10 cellular contexts compared by ENCODE assay signal in the genomic region with DNA sequence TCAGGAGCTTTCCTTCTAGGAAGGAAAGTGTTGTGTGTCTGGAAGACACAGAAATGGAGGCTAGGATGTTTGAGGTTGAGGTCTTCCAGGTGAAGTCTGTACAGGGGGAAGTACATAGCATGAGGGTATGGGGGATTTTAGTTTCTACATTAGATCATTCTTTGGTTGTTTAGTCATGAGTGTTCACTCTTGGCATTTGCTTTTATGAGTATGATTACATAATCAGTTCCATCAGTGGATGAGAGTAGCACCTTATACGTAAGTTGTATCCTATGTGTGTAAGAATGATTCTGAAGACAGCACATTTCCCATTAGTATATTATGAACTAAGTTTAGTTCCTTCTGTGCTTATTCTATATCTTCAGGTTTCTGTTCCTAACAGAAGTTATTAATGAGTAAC. TPM values are rescaled to one million over a fixed set of nuclear protein-coding genes. Genes with fewer than 3 reads are reported as not detected.
A peak's percentile ranks its signal among the peaks of the same experiment; 100 is the strongest.
DNase-seq lines count a peak whose midpoint lies in the region; ATAC-seq, FAIRE-seq and TF ChIP-seq lines count a peak whose summit lies in the region.
"Had no signal": no experiment of that assay in that cellular context is flagged by ENCODE, and none has a peak within 500 bp of the region (broad histone marks: within the 10 kb centered on the region; RNA-seq: fewer than 3 reads in every experiment).

No MANE protein-coding gene starts in this region.

- H3K9me3 ChIP-seq in Panc1 (ENCODE audit: control insufficient read depth, insufficient read depth, low read depth, low read length), result peaks cover 9% of the 10 kb centered on the region; the same call in 1 of the 2 replicates

- TF ChIP-seq CTCF in Panc1 (IDR thresholded peaks at IDR 0.05) (no peak), D721Med (IDR thresholded peaks at IDR 0.05; ENCODE audit: insufficient read depth, missing control alignments) (no peak)

- H3K27me3 Mint-ChIP-seq in activated T-cell treated with anti-CD3 and anti-CD28 coated beads, Interleukin-2, amount 50 U/mL, for 24 hours, result peaks cover 16% of the 10 kb centered on the region
- H3K27me3 Mint-ChIP-seq in stimulated activated naive CD8-positive, alpha-beta T cell treated with anti-CD3 and anti-CD28 coated beads, Interleukin-15, amount 100 ng/mL, for 72 hours, result peaks cover 11% of the 10 kb centered on the region

- CTCF ChIA-PET in Panc1 (lab: Charles Lee), result no interaction called here

- no peak for FAIRE-seq in D721Med (lab: Jason Lieb, UNC)

- no peak overlapping the region for H3K27ac ChIP-seq in Panc1 (ENCODE audit: low read length)

- in situ Hi-C loops in Panc1 (cut with HindIII; ENCODE audit: low pct_unique_long_range_greater_than_20kb, low sequenced_read_pairs), result no loop called here

- H3K4me3 Mint-ChIP-seq in activated T-cell treated with anti-CD3 and anti-CD28 coated beads, Interleukin-2, amount 50 U/mL, for 24 hours, result peak overlapping the region; percentile 83
- peak overlapping the region; percentile 91 to 92 for H3K4me3 Mint-ChIP-seq in stimulated activated naive CD8-positive, alpha-beta T cell treated with anti-CD3 and anti-CD28 coated beads, Interleukin-15, amount 100 ng/mL, for 72 hours

- DNase-seq in activated T-cell treated with anti-CD3 and anti-CD28 coated beads, Interleukin-2, amount 50 U/mL, for 24 hours, result no peak
- no peak for DNase-seq in activated T-cell treated with anti-CD3 and anti-CD28 coated beads, Interleukin-2, amount 50 U/mL, for 48 hours
- DNase-seq in Panc1 (ENCODE audit: low read depth, low spot score), result no peak
- DNase-seq in fibroblast of peridontal ligament (ENCODE audit: extremely low read depth), result peak; percentile 11
- peak; percentile 16 to 18 for DNase-seq in stimulated activated naive CD8-positive, alpha-beta T cell treated with anti-CD3 and anti-CD28 coated beads, Interleukin-15, amount 100 ng/mL, for 72 hours
- no peak for DNase-seq in stimulated activated CD4-positive, alpha-beta T cell treated with anti-CD3 and anti-CD28 coated beads, Interleukin-2, amount 100 ng/mL, for 24 hours
- no peak for DNase-seq in C1 segment of cervical spinal cord (lab: John Stamatoyannopoulos, UW)
- no peak for DNase-seq in D721Med (ENCODE audit: insufficient read length, low spot score)
- DNase-seq: activated CD4-positive, alpha-beta T cell treated with anti-CD3 and anti-CD28 coated beads, Interleukin-2, amount 50 U/mL, for 4 hours had no signal

- no TSS peak for BruUV-seq in Panc1 (replicated peaks; lab: Mats Ljungman, UMichigan)

- H3K4me3 ChIP-seq in Panc1 (ENCODE audit: low read depth in 2 of 2, low read length in 2 of 2), result peak overlapping the region; percentile 67 to 71; a peak in 2 of 4 replicates

- ATAC-seq in Panc1, result no peak
- peak; percentile 62 for ATAC-seq in stimulated activated naive CD8-positive, alpha-beta T cell treated with anti-CD3 and anti-CD28 coated beads, Interleukin-15, amount 100 ng/mL, for 72 hours
- ATAC-seq: left lobe of liver had no signal

- peak overlapping the region; percentile 89 for H3K27ac Mint-ChIP-seq in activated T-cell treated with anti-CD3 and anti-CD28 coated beads, Interleukin-2, amount 50 U/mL, for 24 hours
- H3K27ac Mint-ChIP-seq in stimulated activated naive CD8-positive, alpha-beta T cell treated with anti-CD3 and anti-CD28 coated beads, Interleukin-15, amount 100 ng/mL, for 72 hours, result peak overlapping the region; percentile 97

- H3K27me3 ChIP-seq in Panc1 (ENCODE audit: control insufficient read depth, insufficient read depth, low read length), result peaks cover 9% of the 10 kb centered on the region

- peaks cover 75% of the 10 kb centered on the region for H3K4me1 Mint-ChIP-seq in activated T-cell treated with anti-CD3 and anti-CD28 coated beads, Interleukin-2, amount 50 U/mL, for 24 hours (ENCODE audit: low read depth)
- peaks cover 75% of the 10 kb centered on the region for H3K4me1 Mint-ChIP-seq in stimulated activated naive CD8-positive, alpha-beta T cell treated with anti-CD3 and anti-CD28 coated beads, Interleukin-15, amount 100 ng/mL, for 72 hours

- H3K9me3 Mint-ChIP-seq in activated T-cell treated with anti-CD3 and anti-CD28 coated beads, Interleukin-2, amount 50 U/mL, for 24 hours, result peaks cover 23% of the 10 kb centered on the region
- H3K9me3 Mint-ChIP-seq in stimulated activated naive CD8-positive, alpha-beta T cell treated with anti-CD3 and anti-CD28 coated beads, Interleukin-15, amount 100 ng/mL, for 72 hours, result peaks cover 5 to 13% of the 10 kb centered on the region in 2 donors

- no peaks in the 10 kb centered on the region; the same call in 1 of the 2 replicates for H3K36me3 ChIP-seq in Panc1 (ENCODE audit: control insufficient read depth, insufficient read depth, low read length)

- H3K36me3 Mint-ChIP-seq in activated T-cell treated with anti-CD3 and anti-CD28 coated beads, Interleukin-2, amount 50 U/mL, for 24 hours (ENCODE audit: low read depth), result peaks cover 11% of the 10 kb centered on the region

- H3K4me1 ChIP-seq in Panc1 (ENCODE audit: control insufficient read depth, insufficient read depth, low read length), result peaks cover 39% of the 10 kb centered on the region

- POLR2A ChIA-PET in Panc1 (lab: Charles Lee), result no interaction called here

- intact Hi-C loops in Panc1 (cut with micrococcal nuclease; ENCODE audit: unreplicated experiment), result loop anchor here (5.0 kb wide), 1 partner anchor 159 kb away; no protein-coding TSS in a partner anchor

RNA-seq across cellular contexts. Expression of gene CDYL, which starts 1.9 kb away (rescaled TPM):
- 61.4 TPM for total RNA-seq in Panc1 (2021; ENCODE audit: unreplicated experiment)
- polyA plus RNA-seq in Panc1 (2012; ENCODE audit: insufficient read length), result 22.4 TPM

Comparison
In these comparisons a context has a peak if more than half of its experiments do, and no peak if none do; other contexts are left out.
1. DNase-seq: peak in fibroblast of peridontal ligament (single experiment) and stimulated activated naive CD8-positive, alpha-beta T cell treated with anti-CD3 and anti-CD28 coated beads, Interleukin-15, amount 100 ng/mL, for 72 hours (2 of 2); none in activated T-cell treated with anti-CD3 and anti-CD28 coated beads, Interleukin-2, amount 50 U/mL, for 24 hours (single experiment), activated T-cell treated with anti-CD3 and anti-CD28 coated beads, Interleukin-2, amount 50 U/mL, for 48 hours (0 of 2), Panc1 (single experiment), stimulated activated CD4-positive, alpha-beta T cell treated with anti-CD3 and anti-CD28 coated beads, Interleukin-2, amount 100 ng/mL, for 24 hours (0 of 2), C1 segment of cervical spinal cord (0 of 14) and D721Med (single experiment).